In the genomic region with DNA sequence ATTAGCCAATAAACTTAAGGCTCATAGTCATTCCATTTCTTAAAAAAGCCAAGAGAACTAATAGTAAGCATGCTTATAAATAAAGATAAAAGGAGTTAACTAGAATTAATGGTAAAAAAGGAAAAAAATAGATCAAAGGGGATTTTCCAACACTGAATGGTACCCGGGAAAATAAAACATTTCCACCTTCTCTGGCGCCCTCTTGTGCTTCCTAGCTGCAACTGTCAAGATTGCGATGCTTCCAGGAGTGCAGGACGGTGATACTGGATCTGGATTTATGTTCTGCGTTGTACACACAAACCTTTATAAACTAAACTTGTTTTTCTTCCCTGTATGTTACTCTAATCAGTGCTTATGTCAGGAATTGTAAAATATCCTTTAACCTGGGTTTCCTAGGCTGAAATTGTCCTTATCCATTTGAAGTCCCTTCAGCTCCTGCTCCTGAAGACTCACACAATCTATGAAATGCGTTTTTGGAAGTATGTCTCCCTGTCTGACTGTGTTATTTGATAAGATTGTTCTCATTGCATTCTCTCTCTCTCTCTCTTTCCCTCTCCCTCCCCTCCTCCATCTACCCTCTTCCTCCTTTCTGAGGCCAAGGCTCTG, we compare ENCODE assay signal across 1 cellular context.
TF ChIP-seq lines count a peak whose summit lies in the region.

No MANE protein-coding gene starts in this region.

TF ChIP-seq in GM12878, 131 proteins besides CTCF, POLR2A, EP300 and RAD21 (continued from another document):
- TF ChIP-seq, protein P1, sequence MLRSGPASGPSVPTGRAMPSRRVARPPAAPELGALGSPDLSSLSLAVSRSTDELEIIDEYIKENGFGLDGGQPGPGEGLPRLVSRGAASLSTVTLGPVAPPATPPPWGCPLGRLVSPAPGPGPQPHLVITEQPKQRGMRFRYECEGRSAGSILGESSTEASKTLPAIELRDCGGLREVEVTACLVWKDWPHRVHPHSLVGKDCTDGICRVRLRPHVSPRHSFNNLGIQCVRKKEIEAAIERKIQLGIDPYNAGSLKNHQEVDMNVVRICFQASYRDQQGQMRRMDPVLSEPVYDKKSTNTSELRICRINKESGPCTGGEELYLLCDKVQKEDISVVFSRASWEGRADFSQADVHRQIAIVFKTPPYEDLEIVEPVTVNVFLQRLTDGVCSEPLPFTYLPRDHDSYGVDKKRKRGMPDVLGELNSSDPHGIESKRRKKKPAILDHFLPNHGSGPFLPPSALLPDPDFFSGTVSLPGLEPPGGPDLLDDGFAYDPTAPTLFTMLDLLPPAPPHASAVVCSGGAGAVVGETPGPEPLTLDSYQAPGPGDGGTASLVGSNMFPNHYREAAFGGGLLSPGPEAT (IDR thresholded peaks at IDR 0.05; ENCODE audit: low read depth), result no peak
- TF ChIP-seq, protein P2, sequence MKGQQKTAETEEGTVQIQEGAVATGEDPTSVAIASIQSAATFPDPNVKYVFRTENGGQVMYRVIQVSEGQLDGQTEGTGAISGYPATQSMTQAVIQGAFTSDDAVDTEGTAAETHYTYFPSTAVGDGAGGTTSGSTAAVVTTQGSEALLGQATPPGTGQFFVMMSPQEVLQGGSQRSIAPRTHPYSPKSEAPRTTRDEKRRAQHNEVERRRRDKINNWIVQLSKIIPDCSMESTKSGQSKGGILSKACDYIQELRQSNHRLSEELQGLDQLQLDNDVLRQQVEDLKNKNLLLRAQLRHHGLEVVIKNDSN (IDR thresholded peaks at IDR 0.05; ENCODE audit: borderline replicate concordance, extremely low read length, insufficient read depth, low read depth, low read length), result no peak
- TF ChIP-seq CEBPB (IDR thresholded peaks at IDR 0.05; ENCODE audit: borderline replicate concordance in 1 of 2, low read depth in 2 of 2, low read length in 2 of 2) (no peak), SMC3 (IDR thresholded peaks at IDR 0.05; ENCODE audit: borderline replicate concordance, low read length) (peak; percentile 62), CBX5 (IDR thresholded peaks at IDR 0.05; ENCODE audit: low read depth) (no peak), TARDBP (IDR thresholded peaks at IDR 0.05; ENCODE audit: borderline replicate concordance) (no peak)
